30 cellular contexts compared by ENCODE assay signal in genomic region chr19:35304036-35304435, GRCh38. TPM values are rescaled to one million over a fixed set of nuclear protein-coding genes. Genes with fewer than 3 reads are reported as not detected.
"Had no signal": no experiment of that assay in that cellular context is flagged by ENCODE, and none has a peak within 500 bp of the region (broad histone marks: within the 10 kb centered on the region; RNA-seq: fewer than 3 reads in every experiment).

No MANE protein-coding gene starts in this region.

- H3K36me3 Mint-ChIP-seq: naive thymus-derived CD4-positive, alpha-beta T cell; stimulated activated naive B cell treated with anti-CD40 and anti-IgM and Interleukin-4, amounts not matched to agents 10 μg/mL and 1 μg/mL and 100 μg/mL, for 72 hours; type B pancreatic cell had no signal

- H3K4me3 Mint-ChIP-seq: naive thymus-derived CD4-positive, alpha-beta T cell; stimulated activated naive B cell treated with anti-CD40 and anti-IgM and Interleukin-4, amounts not matched to agents 10 μg/mL and 1 μg/mL and 100 μg/mL, for 72 hours; type B pancreatic cell had no signal

- H3K27ac ChIP-seq: heart left ventricle, parathyroid adenoma, prostate gland, right lobe of liver, spleen, suprapubic skin, thyroid gland had no signal

- DNase-seq: cerebellar nuclear complex; dermis blood vessel endothelial cell; hippocampal formation; left colon; left ventricle myocardium superior; mesendoderm; naive thymus-derived CD4-positive, alpha-beta T cell; right lobe of liver; spleen; stimulated activated CD4-positive, alpha-beta T cell treated with anti-CD3 and anti-CD28 coated beads, Interleukin-2, amount 100 ng/mL, for 24 hours; stimulated activated CD4-positive, alpha-beta T cell treated with anti-CD3 and anti-CD28 coated beads, Interleukin-4, amount 100 ng/mL, for 4 hours; stimulated activated naive B cell treated with anti-CD40 and anti-IgM and Interleukin-4, amounts not matched to agents 10 μg/mL and 1 μg/mL and 100 μg/mL, for 72 hours; thyroid gland had no signal

- H3K9ac ChIP-seq: parathyroid adenoma had no signal

- H3K9me3 Mint-ChIP-seq: naive thymus-derived CD4-positive, alpha-beta T cell; stimulated activated naive B cell treated with anti-CD40 and anti-IgM and Interleukin-4, amounts not matched to agents 10 μg/mL and 1 μg/mL and 100 μg/mL, for 72 hours; type B pancreatic cell had no signal

- H3K36me3 ChIP-seq: heart left ventricle, prostate gland, right lobe of liver, spleen, suprapubic skin, thyroid gland had no signal

- H3K4me3 ChIP-seq: heart left ventricle, prostate gland, right lobe of liver, spleen, suprapubic skin, thyroid gland had no signal

- FAIRE-seq: colon, frontal cortex, urothelium cell line had no signal

- H3K79me2 ChIP-seq: parathyroid adenoma had no signal

- H2AFZ ChIP-seq: parathyroid adenoma had no signal

- H3K27me3 ChIP-seq: right lobe of liver, thyroid gland had no signal

- H3K27me3 Mint-ChIP-seq: stimulated activated naive B cell treated with anti-CD40 and anti-IgM and Interleukin-4, amounts not matched to agents 10 μg/mL and 1 μg/mL and 100 μg/mL, for 72 hours; type B pancreatic cell had no signal

- H3K4me1 Mint-ChIP-seq: naive thymus-derived CD4-positive, alpha-beta T cell had no signal

- H3K4me1 ChIP-seq: parathyroid adenoma, prostate gland, suprapubic skin had no signal

- ATAC-seq: esophagus mucosa; heart left ventricle; left colon; left ventricle myocardium superior; naive thymus-derived CD4-positive, alpha-beta T cell; right lobe of liver; stimulated activated naive B cell treated with anti-CD40 and anti-IgM and Interleukin-4, amounts not matched to agents 10 μg/mL and 1 μg/mL and 100 μg/mL, for 72 hours had no signal

- H3K27ac Mint-ChIP-seq: naive thymus-derived CD4-positive, alpha-beta T cell; stimulated activated naive B cell treated with anti-CD40 and anti-IgM and Interleukin-4, amounts not matched to agents 10 μg/mL and 1 μg/mL and 100 μg/mL, for 72 hours; type B pancreatic cell had no signal

- H3K9me3 ChIP-seq: heart left ventricle, prostate gland, right lobe of liver, spleen, suprapubic skin, thyroid gland had no signal

RNA-seq across cellular contexts. Expression of gene MAG, which starts 12.1 kb away (rescaled TPM):
- total RNA-seq: dermis blood vessel endothelial cell, esophagus mucosa, frontal cortex, glomerular endothelial cell, left colon, left ventricle myocardium superior, lung microvascular endothelial cell, mononuclear cell, omental fat pad, renal cortical epithelial cell, suprapubic skin had no signal
- polyA plus RNA-seq: fibroblast of lung had no signal

RNA-seq across cellular contexts. Expression of gene HAMP, which starts 21.7 kb away (rescaled TPM):
- total RNA-seq: esophagus mucosa, fibroblast of lung, frontal cortex, kidney epithelial cell, left colon, left ventricle myocardium superior, skeletal muscle tissue, thyroid gland had no signal
- polyA plus RNA-seq: fibroblast of lung; naive thymus-derived CD4-positive, alpha-beta T cell had no signal

RNA-seq across cellular contexts. Expression of gene CD22, which starts 25.0 kb away (rescaled TPM):
- total RNA-seq: frontal cortex, lung microvascular endothelial cell, renal cortical epithelial cell, suprapubic skin had no signal

RNA-seq across cellular contexts. Expression of gene FFAR1, which starts 43.7 kb away (rescaled TPM):
- total RNA-seq: dermis blood vessel endothelial cell, esophagus mucosa, fibroblast of lung, frontal cortex, glomerular endothelial cell, heart left ventricle, left ventricle myocardium superior, lung microvascular endothelial cell, omental fat pad, renal cortical epithelial cell, right lobe of liver, skeletal muscle tissue, suprapubic skin, thyroid gland had no signal
- polyA plus RNA-seq: fibroblast of lung; heart left ventricle; naive thymus-derived CD4-positive, alpha-beta T cell had no signal
